10 cellular contexts compared by ENCODE assay signal in the genomic region with DNA sequence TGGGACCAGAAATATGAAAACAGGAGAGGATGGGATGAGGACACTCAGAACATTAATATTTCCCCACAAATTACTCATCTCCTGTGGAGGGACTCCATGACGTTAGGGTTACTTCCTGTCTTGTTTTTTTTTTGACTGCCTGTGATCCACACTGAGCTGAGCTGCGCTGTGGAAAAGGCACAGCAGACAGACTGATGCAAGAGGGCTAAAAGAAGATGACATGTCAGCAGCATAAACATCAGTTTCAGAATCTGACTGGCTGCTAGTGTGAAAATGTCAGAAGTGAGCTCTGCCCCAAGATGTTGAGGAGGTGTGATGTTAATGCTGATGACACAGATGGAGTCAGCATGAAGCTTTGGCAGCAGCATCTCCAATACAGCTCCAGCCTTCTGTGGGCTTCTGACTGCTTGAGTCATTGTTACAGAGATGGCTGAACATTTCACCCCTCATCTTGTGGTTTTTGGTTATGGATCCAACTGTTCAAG.
DNase-seq lines count a peak whose midpoint lies in the region; ATAC-seq, FAIRE-seq and TF ChIP-seq lines count a peak whose summit lies in the region.
"Had no signal": no experiment of that assay in that cellular context is flagged by ENCODE, and none has a peak within 500 bp of the region (broad histone marks: within the 10 kb centered on the region; RNA-seq: fewer than 3 reads in every experiment).

No MANE protein-coding gene starts in this region.

- H3K27me3 ChIP-seq in SJCRH30: no peaks in the 10 kb centered on the region

- FAIRE-seq in GM12891 (lab: Jason Lieb, UNC): peak; percentile 40
- FAIRE-seq: GM12878 had no signal

- ATAC-seq in HG02588 (IDR thresholded peaks at IDR 0.05; ENCODE audit: unreplicated experiment) (no peak), HG03139 (IDR thresholded peaks at IDR 0.05; ENCODE audit: unreplicated experiment) (no peak), GM18502 (IDR thresholded peaks at IDR 0.05; ENCODE audit: poor library complexity, unreplicated experiment) (no peak)
- ATAC-seq: GM12878 had no signal

- no peaks in the 10 kb centered on the region for H3K4me1 ChIP-seq in SJCRH30

- no peak for TF ChIP-seq POLR2A in GM12891 (IDR thresholded peaks at IDR 0.05; ENCODE audit: low read depth, low read length)

- H3K27ac ChIP-seq in SJCRH30: 0 out of 2 replicates have a peak overlapping the region, but pooled peaks have one; percentile 14

- no peak overlapping the region for H3K4me3 ChIP-seq in SJCRH30
- H3K4me3 ChIP-seq: GM12878 had no signal

- H3K36me3 ChIP-seq in SJCRH30: peaks cover 4% of the 10 kb centered on the region

- H3K9me3 ChIP-seq in SJCRH30 (replicated peaks): peaks cover 5% of the 10 kb centered on the region; the same call in 1 of the 2 replicates

- DNase-seq in GM12891 (ENCODE audit: insufficient read length, low spot score): no peak
- peak; percentile 22 to 51 for DNase-seq in SJCRH30
- DNase-seq in fibroblast of the conjunctiva (ENCODE audit: low read depth): peak; percentile 97
- DNase-seq in renal cortical epithelial cell (ENCODE audit: low read depth): peak; percentile 15
- DNase-seq in activated CD4-positive, alpha-beta T cell treated with anti-CD3 and anti-CD28 coated beads, Interleukin-2, amount 50 U/mL, for 4 hours: no peak
- DNase-seq: activated T-cell treated with anti-CD3 and anti-CD28 coated beads, Interleukin-2, amount 50 U/mL, for 4 hours had no signal

TF ChIP-seq in GM12891, 5 proteins besides CTCF, POLR2A, EP300 and RAD21:
- no peak for TF ChIP-seq PAX5 (IDR thresholded peaks at IDR 0.05; ENCODE audit: insufficient read depth, low read length, severe bottlenecking)
- no peak for TF ChIP-seq POLR2AphosphoS5 (IDR thresholded peaks at IDR 0.05; ENCODE audit: low read depth, low read length)
- TF ChIP-seq SPI1 (IDR thresholded peaks at IDR 0.05; ENCODE audit: low read depth, low read length): no peak
- no peak for TF ChIP-seq POU2F2 (IDR thresholded peaks at IDR 0.05; ENCODE audit: low read depth, low read length)
- no peak for TF ChIP-seq TAF1 (IDR thresholded peaks at IDR 0.05; ENCODE audit: low read depth, low read length)

Comparison
In these comparisons a context has a peak if more than half of its experiments do, and no peak if none do; other contexts are left out.
1. DNase-seq: peak in SJCRH30 (2 of 2), fibroblast of the conjunctiva (single experiment) and renal cortical epithelial cell (single experiment); none in GM12891 (single experiment) and activated CD4-positive, alpha-beta T cell treated with anti-CD3 and anti-CD28 coated beads, Interleukin-2, amount 50 U/mL, for 4 hours (0 of 2).